In the genomic region with DNA sequence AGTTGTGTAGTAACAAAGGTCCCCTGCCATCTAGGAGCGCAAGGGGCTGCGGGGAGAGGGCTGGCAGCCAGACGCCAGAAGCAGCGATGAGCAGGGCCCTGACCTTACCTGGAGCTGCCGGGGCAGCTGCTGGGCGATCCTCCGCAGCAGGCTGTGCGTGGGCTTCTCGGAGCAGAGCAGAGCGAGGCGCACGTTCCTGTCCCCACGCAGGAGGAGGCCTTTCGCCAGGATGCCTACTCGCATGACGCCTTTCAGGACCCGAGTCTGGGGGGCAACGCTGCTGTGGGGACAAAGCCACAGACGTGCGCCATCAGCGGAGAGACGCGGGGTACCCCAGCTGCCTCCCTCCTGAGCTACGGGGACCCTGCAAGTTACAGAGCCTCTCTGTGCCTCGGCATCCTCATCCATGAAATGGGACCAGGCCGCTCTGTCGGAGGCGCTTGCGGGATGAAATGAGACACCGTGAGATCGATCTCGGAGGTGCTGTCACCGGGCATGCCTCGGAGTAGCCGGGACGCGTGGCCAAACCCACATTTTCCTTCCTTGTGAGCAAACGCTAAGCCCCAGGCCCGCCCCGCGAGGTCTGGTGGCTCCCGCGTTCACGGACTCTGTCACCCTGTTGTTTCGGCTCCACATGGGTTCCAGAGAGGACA, we compare ENCODE assay signal across 16 cellular contexts. TPM values are rescaled to one million over a fixed set of nuclear protein-coding genes. Genes with fewer than 3 reads are reported as not detected.
DNase-seq lines count a peak whose midpoint lies in the region; ATAC-seq, FAIRE-seq and TF ChIP-seq lines count a peak whose summit lies in the region.
"Had no signal": no experiment of that assay in that cellular context is flagged by ENCODE, and none has a peak within 500 bp of the region (broad histone marks: within the 10 kb centered on the region; RNA-seq: fewer than 3 reads in every experiment).

No MANE protein-coding gene starts in this region.

- DNase-seq in HepG2 (ENCODE audit: low spot score) (no peak), right lobe of liver (no peak), neuronal stem cell (ENCODE audit: low spot score) (no peak), superior temporal gyrus (ENCODE audit: extremely low spot score) (no peak), COR-L47 (lab: John Stamatoyannopoulos, UW) (no peak)
- DNase-seq: Calu3; CD4-positive, CD25-positive, alpha-beta regulatory T cell; DMS 273 treated with DMSO at 0.1 percent for 48 hours had no signal

- H3K36me3 ChIP-seq in HepG2 (replicated peaks in 1 of 2; ENCODE audit: control insufficient read depth in 1 of 2, insufficient read depth in 2 of 2, low read length in 2 of 2) (no peaks in the 10 kb centered on the region), right lobe of liver (no peaks in the 10 kb centered on the region), neuronal stem cell (replicated peaks in 1 of 2; ENCODE audit: control insufficient read depth in 2 of 2, insufficient read depth in 2 of 2, low read length in 2 of 2) (no peaks in the 10 kb centered on the region)

- H2BK15ac ChIP-seq in neuronal stem cell (ENCODE audit: low read length) = peak overlapping the region; percentile 7

- H2BK12ac ChIP-seq in neuronal stem cell (ENCODE audit: low read length) = no peak overlapping the region

- peaks cover 5 to 56% of the 10 kb centered on the region in 2 experiments for H3K27me3 ChIP-seq in HepG2 (ENCODE audit: control insufficient read depth in 1 of 2, insufficient read depth in 2 of 2, low read length in 2 of 2)
- H3K27me3 ChIP-seq in right lobe of liver = no peaks in the 10 kb centered on the region
- H3K27me3 ChIP-seq in neuronal stem cell (ENCODE audit: control insufficient read depth in 3 of 3, insufficient read depth in 3 of 3, low read depth in 1 of 3, low read length in 3 of 3) = no peaks in the 10 kb centered on the region

- H3K4me3 ChIP-seq in HepG2 (replicated peaks in 1 of 3; ENCODE audit: insufficient read depth in 1 of 3, low read depth in 2 of 3, low read length in 3 of 3) (no peak overlapping the region), right lobe of liver (no peak overlapping the region), neuronal stem cell (ENCODE audit: low read length in 2 of 2) (peak overlapping the region in 1 of 2 donors; percentile 24)

- no peak overlapping the region for H2AFZ ChIP-seq in HepG2 (ENCODE audit: low read length)
- H2AFZ ChIP-seq in neuronal stem cell (ENCODE audit: low read length) = no peak overlapping the region

- POLR2A ChIA-PET in HepG2 (lab: Yijun Ruan, JAX) = no interaction called here

- ATAC-seq in HepG2 (no peak), right lobe of liver (no peak), HG02610 (IDR thresholded peaks at IDR 0.05; ENCODE audit: unreplicated experiment) (no peak)

- no peak overlapping the region for H3K27ac ChIP-seq in HepG2 (ENCODE audit: extremely low read length, insufficient read depth, low read length)
- no peak overlapping the region for H3K27ac ChIP-seq in right lobe of liver
- no peak overlapping the region for H3K27ac ChIP-seq in neuronal stem cell (replicated peaks; ENCODE audit: low read length)
- H3K27ac ChIP-seq: 22Rv1 had no signal

- in situ Hi-C loops in HepG2 (cut with HindIII; ENCODE audit: extremely low pct_ligation_motif_present, low pct_unique_long_range_greater_than_20kb) = no loop called here

- H3K9me3 ChIP-seq in HepG2 (ENCODE audit: low read length) (no peaks in the 10 kb centered on the region), right lobe of liver (no peaks in the 10 kb centered on the region), neuronal stem cell (replicated peaks in 1 of 2; ENCODE audit: control insufficient read depth in 2 of 2, insufficient read depth in 1 of 2, low read depth in 1 of 2, low read length in 2 of 2) (no peaks in the 10 kb centered on the region)

- CTCF ChIA-PET in HepG2 (lab: Yijun Ruan, JAX; ENCODE audit: low intra/inter-chr PET ratio, low total read pairs) = no interaction called here

- H4K8ac ChIP-seq in neuronal stem cell (ENCODE audit: low read depth, low read length) = no peak overlapping the region

- H2BK5ac ChIP-seq in neuronal stem cell (ENCODE audit: low read length) = no peak overlapping the region

- H3K9ac ChIP-seq in HepG2 (ENCODE audit: insufficient read depth, low read depth, low read length) (no peak overlapping the region), neuronal stem cell (ENCODE audit: low read depth, low read length, poor library complexity) (no peak overlapping the region)

- H3K4me2 ChIP-seq in HepG2 (ENCODE audit: low read depth, low read length) = no peak overlapping the region
- H3K4me2 ChIP-seq in neuronal stem cell (ENCODE audit: insufficient read depth, low read length, poor library complexity, severe bottlenecking) = no peak overlapping the region

- TF ChIP-seq CTCF in HepG2 (CRISPR knock-in tag; IDR thresholded peaks at IDR 0.05) (no peak), right lobe of liver (IDR thresholded peaks at IDR 0.05) (no peak)

- no peak for TF ChIP-seq RAD21 in HepG2 (CRISPR knock-in tag; IDR thresholded peaks at IDR 0.05)

- no peak for FAIRE-seq in HepG2 (lab: Jason Lieb, UNC)
- FAIRE-seq: H54 had no signal

- no peak overlapping the region for H2BK120ac ChIP-seq in neuronal stem cell (ENCODE audit: low read depth, low read length)

- no peak overlapping the region for H4K91ac ChIP-seq in neuronal stem cell (ENCODE audit: low read depth, low read length, poor library complexity)

- no peak overlapping the region for H3K14ac ChIP-seq in neuronal stem cell (ENCODE audit: low read length)

- peak overlapping the region; percentile 68 for H2AK5ac ChIP-seq in neuronal stem cell (ENCODE audit: low read depth, low read length)

- H3K79me1 ChIP-seq in neuronal stem cell (ENCODE audit: low read depth, low read length) = no peaks in the 10 kb centered on the region

- TF ChIP-seq EP300 in HepG2 (IDR thresholded peaks at IDR 0.05; ENCODE audit: low read depth in 2 of 2, low read length in 2 of 2) = no peak
- TF ChIP-seq EP300 in HepG2 (CRISPR knock-in tag; IDR thresholded peaks at IDR 0.05; ENCODE audit: borderline replicate concordance) = no peak

- H3K4me1 ChIP-seq in HepG2 (ENCODE audit: insufficient read depth, low read length) (no peaks in the 10 kb centered on the region), right lobe of liver (no peaks in the 10 kb centered on the region), neuronal stem cell (ENCODE audit: control insufficient read depth in 2 of 2, insufficient read depth in 1 of 2, low read depth in 1 of 2, low read length in 2 of 2) (peaks cover 2 to 3% of the 10 kb centered on the region in 2 donors)

- intact Hi-C loops in HepG2 (cut with micrococcal nuclease; ENCODE audit: unreplicated experiment) (no loop called here), right lobe of liver (cut with DNase I) (no loop called here)

- WGBS in HepG2 (ENCODE audit: low lambda C conversion rate) = 54% methylated on average over 21 of the region's 45 CpGs
- WGBS in right lobe of liver (ENCODE audit: insufficient coverage, low coverage, low lambda C conversion rate, missing lambda C conversion rate) = 89% methylated on average over 14 of the region's 45 CpGs
- no CpG with 5 or more reads among the region's 45 CpGs for WGBS in neuronal stem cell (ENCODE audit: extremely low coverage in 2 of 2, insufficient read length in 2 of 2, insufficient replicate concordance in 1 of 2), 2 donors

- no peak overlapping the region for H3K18ac ChIP-seq in neuronal stem cell (ENCODE audit: low read length)

- H3K79me2 ChIP-seq in HepG2 (ENCODE audit: insufficient read depth, low read length) = no peaks in the 10 kb centered on the region

- no peaks in the 10 kb centered on the region for H4K20me1 ChIP-seq in HepG2 (ENCODE audit: insufficient read depth, low read length)

- no TSS peak for BruUV-seq in HepG2 (replicated peaks; lab: Mats Ljungman, UMichigan)

- H3K4ac ChIP-seq in neuronal stem cell (ENCODE audit: low read length) = peak overlapping the region; percentile 67

- TF ChIP-seq POLR2A in HepG2 (IDR thresholded peaks at IDR 0.05; ENCODE audit: insufficient read depth in 1 of 2, low read depth in 2 of 2, low read length in 2 of 2) (no peak), right lobe of liver (IDR thresholded peaks at IDR 0.05) (no peak)

- peak overlapping the region; percentile 75 for H3K23ac ChIP-seq in neuronal stem cell (ENCODE audit: low read depth, low read length, poor library complexity)

RNA-seq across cellular contexts. Expression of a gene that starts 30.5 kb away (rescaled TPM):
- total RNA-seq in HepG2 (2016; rRNA removed; fragmentation: Illumina TruSeq; extraction: Trizol) (not detected in 2 replicates), right lobe of liver (1 to 10 TPM in 3 of 6 experiments, under 1 TPM in 3; 0.49 to 2.5 (median 0.90) TPM)
- total RNA-seq in HepG2 (2016; cell fraction: cytosol; rRNA removed; fragmentation: Illumina TruSeq; extraction: Trizol; ENCODE audit: low read depth) = not detected in 2 replicates
- not detected in 2 replicates for total RNA-seq in HepG2 (2016; cell fraction: insoluble cytoplasmic fraction; rRNA removed; fragmentation: Illumina TruSeq; extraction: Trizol)
- total RNA-seq in HepG2 (2016; cell fraction: membrane; rRNA removed; fragmentation: Illumina TruSeq; extraction: Trizol) = not detected in 2 replicates
- total RNA-seq in HepG2 (2016; cell fraction: nucleus; rRNA removed; fragmentation: Illumina TruSeq; extraction: Trizol) = not detected in 2 replicates
- polyA plus RNA-seq in HepG2 (2011; rRNA removed) = 0.09 TPM in 2 replicates
- 0.11 and 0.14 TPM in 2 replicates for polyA plus RNA-seq in HepG2 (2011; cell fraction: cytosol; rRNA removed)
- 0.32 TPM in 1 of 2 replicates, not detected in the other for polyA plus RNA-seq in HepG2 (2011; cell fraction: nucleus; rRNA removed)
- polyA plus RNA-seq in HepG2 (2012) = not detected in 2 replicates
- polyA plus RNA-seq in HepG2 (2016; cell fraction: cytosol; fragmentation: Illumina TruSeq; extraction: Trizol; ENCODE audit: low read depth) = 0.07 TPM in 1 of 2 replicates, not detected in the other
- not detected in 2 replicates for polyA plus RNA-seq in HepG2 (2016; cell fraction: insoluble cytoplasmic fraction; fragmentation: Illumina TruSeq; extraction: Trizol; ENCODE audit: low read depth)
- polyA plus RNA-seq in HepG2 (2016; cell fraction: membrane; fragmentation: Illumina TruSeq; extraction: Trizol; ENCODE audit: low read depth) = not detected in 2 replicates
- not detected in 2 replicates for polyA plus RNA-seq in HepG2 (2016; cell fraction: nucleus; fragmentation: Illumina TruSeq; extraction: Trizol; ENCODE audit: insufficient read depth, low read depth)
- 0.42 and 31.9 TPM in 2 replicates for polyA minus RNA-seq in HepG2 (2011; rRNA and poly(A)+ RNA removed; ENCODE audit: low replicate concordance)
- polyA minus RNA-seq in HepG2 (2011; cell fraction: cytosol; rRNA and poly(A)+ RNA removed) = 0.70 TPM in 1 of 2 replicates, not detected in the other
- polyA minus RNA-seq in HepG2 (2011; cell fraction: nucleus; rRNA and poly(A)+ RNA removed) = not detected in 2 replicates
- 1.4 TPM for polyA plus RNA-seq in neuronal stem cell (2013, experiment 1 of 2)
- polyA plus RNA-seq in neuronal stem cell (2013, experiment 2 of 2) = 1.6 TPM
- total RNA-seq: Calu3 had no signal
- polyA plus RNA-seq: BJ had no signal

RNA-seq across cellular contexts. Expression of a gene that starts 44.7 kb away (rescaled TPM):
- total RNA-seq in HepG2 (2016; rRNA removed; fragmentation: Illumina TruSeq; extraction: Trizol) = not detected in 2 replicates
- total RNA-seq in HepG2 (2016; cell fraction: cytosol; rRNA removed; fragmentation: Illumina TruSeq; extraction: Trizol; ENCODE audit: low read depth) = not detected in 2 replicates
- total RNA-seq in HepG2 (2016; cell fraction: insoluble cytoplasmic fraction; rRNA removed; fragmentation: Illumina TruSeq; extraction: Trizol) = not detected in 2 replicates
- total RNA-seq in HepG2 (2016; cell fraction: membrane; rRNA removed; fragmentation: Illumina TruSeq; extraction: Trizol) = not detected in 2 replicates
- not detected in 2 replicates for total RNA-seq in HepG2 (2016; cell fraction: nucleus; rRNA removed; fragmentation: Illumina TruSeq; extraction: Trizol)
- not detected in 2 replicates for polyA plus RNA-seq in HepG2 (2011; rRNA removed)
- not detected in 2 replicates for polyA plus RNA-seq in HepG2 (2011; cell fraction: cytosol; rRNA removed)
- polyA plus RNA-seq in HepG2 (2011; cell fraction: nucleus; rRNA removed) = not detected in 2 replicates
- polyA plus RNA-seq in HepG2 (2012) = not detected in 2 replicates
- not detected in 2 replicates for polyA plus RNA-seq in HepG2 (2016; cell fraction: cytosol; fragmentation: Illumina TruSeq; extraction: Trizol; ENCODE audit: low read depth)
- not detected in 2 replicates for polyA plus RNA-seq in HepG2 (2016; cell fraction: insoluble cytoplasmic fraction; fragmentation: Illumina TruSeq; extraction: Trizol; ENCODE audit: low read depth)
- not detected in 2 replicates for polyA plus RNA-seq in HepG2 (2016; cell fraction: membrane; fragmentation: Illumina TruSeq; extraction: Trizol; ENCODE audit: low read depth)
- not detected in 2 replicates for polyA plus RNA-seq in HepG2 (2016; cell fraction: nucleus; fragmentation: Illumina TruSeq; extraction: Trizol; ENCODE audit: insufficient read depth, low read depth)
- not detected in 2 replicates for polyA minus RNA-seq in HepG2 (2011; rRNA and poly(A)+ RNA removed; ENCODE audit: low replicate concordance)
- polyA minus RNA-seq in HepG2 (2011; cell fraction: cytosol; rRNA and poly(A)+ RNA removed) = not detected in 2 replicates
- not detected in 2 replicates for polyA minus RNA-seq in HepG2 (2011; cell fraction: nucleus; rRNA and poly(A)+ RNA removed)
- total RNA-seq in right lobe of liver = not detected
- 0.01 TPM for polyA plus RNA-seq in neuronal stem cell (2013, experiment 1 of 2)
- 0.03 TPM for polyA plus RNA-seq in neuronal stem cell (2013, experiment 2 of 2)
- total RNA-seq: A673; Calu3; CD4-positive, CD25-positive, alpha-beta regulatory T cell; Daoy; HT-29 had no signal
- polyA plus RNA-seq: BJ, IgD-negative memory B cell had no signal

RNA-seq across cellular contexts. Expression of a gene that starts 52.1 kb away (rescaled TPM):
- 0.69 and 1.00 TPM in 2 replicates for total RNA-seq in HepG2 (2016; rRNA removed; fragmentation: Illumina TruSeq; extraction: Trizol)
- total RNA-seq in HepG2 (2016; cell fraction: cytosol; rRNA removed; fragmentation: Illumina TruSeq; extraction: Trizol; ENCODE audit: low read depth) = 0.35 and 1.1 TPM in 2 replicates
- total RNA-seq in HepG2 (2016; cell fraction: insoluble cytoplasmic fraction; rRNA removed; fragmentation: Illumina TruSeq; extraction: Trizol) = 0.63 and 0.67 TPM in 2 replicates
- total RNA-seq in HepG2 (2016; cell fraction: membrane; rRNA removed; fragmentation: Illumina TruSeq; extraction: Trizol) = 1.1 and 1.7 TPM in 2 replicates
- 0.47 TPM in 1 of 2 replicates, not detected in the other for total RNA-seq in HepG2 (2016; cell fraction: nucleus; rRNA removed; fragmentation: Illumina TruSeq; extraction: Trizol)
- polyA plus RNA-seq in HepG2 (2011; rRNA removed) = 0.37 and 0.50 TPM in 2 replicates
- polyA plus RNA-seq in HepG2 (2011; cell fraction: cytosol; rRNA removed) = 0.53 and 0.60 TPM in 2 replicates
- 1.1 and 1.2 TPM in 2 replicates for polyA plus RNA-seq in HepG2 (2011; cell fraction: nucleus; rRNA removed)
- 0.93 and 1.1 TPM in 2 replicates for polyA plus RNA-seq in HepG2 (2012)
- polyA plus RNA-seq in HepG2 (2016; cell fraction: cytosol; fragmentation: Illumina TruSeq; extraction: Trizol; ENCODE audit: low read depth) = 0.61 and 1.3 TPM in 2 replicates
- polyA plus RNA-seq in HepG2 (2016; cell fraction: insoluble cytoplasmic fraction; fragmentation: Illumina TruSeq; extraction: Trizol; ENCODE audit: low read depth) = 0.59 and 1.4 TPM in 2 replicates
- polyA plus RNA-seq in HepG2 (2016; cell fraction: membrane; fragmentation: Illumina TruSeq; extraction: Trizol; ENCODE audit: low read depth) = 0.82 and 1.1 TPM in 2 replicates
- polyA plus RNA-seq in HepG2 (2016; cell fraction: nucleus; fragmentation: Illumina TruSeq; extraction: Trizol; ENCODE audit: insufficient read depth, low read depth) = 0.60 and 2.2 TPM in 2 replicates
- 1.2 TPM in 1 of 2 replicates, not detected in the other for polyA minus RNA-seq in HepG2 (2011; rRNA and poly(A)+ RNA removed; ENCODE audit: low replicate concordance)
- not detected in 2 replicates for polyA minus RNA-seq in HepG2 (2011; cell fraction: cytosol; rRNA and poly(A)+ RNA removed)
- polyA minus RNA-seq in HepG2 (2011; cell fraction: nucleus; rRNA and poly(A)+ RNA removed) = not detected in 2 replicates
- total RNA-seq in right lobe of liver = not detected
- 12.5 TPM for polyA plus RNA-seq in neuronal stem cell (2013, experiment 1 of 2)
- 13.8 TPM for polyA plus RNA-seq in neuronal stem cell (2013, experiment 2 of 2)
- total RNA-seq: Calu3; CD4-positive, CD25-positive, alpha-beta regulatory T cell; HT-29 had no signal

RNA-seq across cellular contexts. Expression of a gene that starts 54.2 kb away (rescaled TPM):
- total RNA-seq in HepG2 (2016; rRNA removed; fragmentation: Illumina TruSeq; extraction: Trizol) (66.9 and 85.6 TPM in 2 replicates), right lobe of liver (10 to 100 TPM; 52.5 to 81.2 (median 61.9) TPM)
- total RNA-seq in HepG2 (2016; cell fraction: cytosol; rRNA removed; fragmentation: Illumina TruSeq; extraction: Trizol; ENCODE audit: low read depth) = 36.4 and 42.5 TPM in 2 replicates
- 71.3 and 95.8 TPM in 2 replicates for total RNA-seq in HepG2 (2016; cell fraction: insoluble cytoplasmic fraction; rRNA removed; fragmentation: Illumina TruSeq; extraction: Trizol)
- total RNA-seq in HepG2 (2016; cell fraction: membrane; rRNA removed; fragmentation: Illumina TruSeq; extraction: Trizol) = 34.6 and 39.3 TPM in 2 replicates
- total RNA-seq in HepG2 (2016; cell fraction: nucleus; rRNA removed; fragmentation: Illumina TruSeq; extraction: Trizol) = 17.6 and 22.0 TPM in 2 replicates
- 36.8 and 37.2 TPM in 2 replicates for polyA plus RNA-seq in HepG2 (2011; rRNA removed)
- 49.6 and 71.2 TPM in 2 replicates for polyA plus RNA-seq in HepG2 (2011; cell fraction: cytosol; rRNA removed)
- 14.2 and 18.6 TPM in 2 replicates for polyA plus RNA-seq in HepG2 (2011; cell fraction: nucleus; rRNA removed)
- polyA plus RNA-seq in HepG2 (2012) = 22.5 and 27.7 TPM in 2 replicates
- polyA plus RNA-seq in HepG2 (2016; cell fraction: cytosol; fragmentation: Illumina TruSeq; extraction: Trizol; ENCODE audit: low read depth) = 36.7 and 39.3 TPM in 2 replicates
- 81.5 and 84.4 TPM in 2 replicates for polyA plus RNA-seq in HepG2 (2016; cell fraction: insoluble cytoplasmic fraction; fragmentation: Illumina TruSeq; extraction: Trizol; ENCODE audit: low read depth)
- 25.3 and 29.3 TPM in 2 replicates for polyA plus RNA-seq in HepG2 (2016; cell fraction: membrane; fragmentation: Illumina TruSeq; extraction: Trizol; ENCODE audit: low read depth)
- 29.4 and 38.4 TPM in 2 replicates for polyA plus RNA-seq in HepG2 (2016; cell fraction: nucleus; fragmentation: Illumina TruSeq; extraction: Trizol; ENCODE audit: insufficient read depth, low read depth)
- 6.8 and 14.7 TPM in 2 replicates for polyA minus RNA-seq in HepG2 (2011; rRNA and poly(A)+ RNA removed; ENCODE audit: low replicate concordance)
- polyA minus RNA-seq in HepG2 (2011; cell fraction: cytosol; rRNA and poly(A)+ RNA removed) = 6.7 and 10.6 TPM in 2 replicates
- 4.5 and 6.2 TPM in 2 replicates for polyA minus RNA-seq in HepG2 (2011; cell fraction: nucleus; rRNA and poly(A)+ RNA removed)
- polyA plus RNA-seq in neuronal stem cell (2013, experiment 1 of 2) = 39.9 TPM
- 40.6 TPM for polyA plus RNA-seq in neuronal stem cell (2013, experiment 2 of 2)

RNA-seq across cellular contexts. Expression of a gene that starts 55.2 kb away (rescaled TPM):
- total RNA-seq in HepG2 (2016; rRNA removed; fragmentation: Illumina TruSeq; extraction: Trizol) (12.9 and 14.3 TPM in 2 replicates), right lobe of liver (10 to 100 TPM; 10.1 to 24.1 (median 12.6) TPM)
- 5.4 and 8.4 TPM in 2 replicates for total RNA-seq in HepG2 (2016; cell fraction: cytosol; rRNA removed; fragmentation: Illumina TruSeq; extraction: Trizol; ENCODE audit: low read depth)
- total RNA-seq in HepG2 (2016; cell fraction: insoluble cytoplasmic fraction; rRNA removed; fragmentation: Illumina TruSeq; extraction: Trizol) = 12.1 and 15.3 TPM in 2 replicates
- total RNA-seq in HepG2 (2016; cell fraction: membrane; rRNA removed; fragmentation: Illumina TruSeq; extraction: Trizol) = 9.8 and 12.8 TPM in 2 replicates
- total RNA-seq in HepG2 (2016; cell fraction: nucleus; rRNA removed; fragmentation: Illumina TruSeq; extraction: Trizol) = 10.6 and 14.8 TPM in 2 replicates
- 14.2 and 18.7 TPM in 2 replicates for polyA plus RNA-seq in HepG2 (2011; rRNA removed)
- polyA plus RNA-seq in HepG2 (2011; cell fraction: cytosol; rRNA removed) = 6.1 and 12.7 TPM in 2 replicates
- polyA plus RNA-seq in HepG2 (2011; cell fraction: nucleus; rRNA removed) = 76.0 and 85.8 TPM in 2 replicates
- polyA plus RNA-seq in HepG2 (2012) = 6.8 and 9.1 TPM in 2 replicates
- polyA plus RNA-seq in HepG2 (2016; cell fraction: cytosol; fragmentation: Illumina TruSeq; extraction: Trizol; ENCODE audit: low read depth) = 2.7 and 3.6 TPM in 2 replicates
- polyA plus RNA-seq in HepG2 (2016; cell fraction: insoluble cytoplasmic fraction; fragmentation: Illumina TruSeq; extraction: Trizol; ENCODE audit: low read depth) = 9.5 and 10.3 TPM in 2 replicates
- polyA plus RNA-seq in HepG2 (2016; cell fraction: membrane; fragmentation: Illumina TruSeq; extraction: Trizol; ENCODE audit: low read depth) = 6.0 and 6.1 TPM in 2 replicates
- 28.0 and 28.5 TPM in 2 replicates for polyA plus RNA-seq in HepG2 (2016; cell fraction: nucleus; fragmentation: Illumina TruSeq; extraction: Trizol; ENCODE audit: insufficient read depth, low read depth)
- polyA minus RNA-seq in HepG2 (2011; rRNA and poly(A)+ RNA removed; ENCODE audit: low replicate concordance) = 14.2 and 22.9 TPM in 2 replicates
- 7.5 and 7.9 TPM in 2 replicates for polyA minus RNA-seq in HepG2 (2011; cell fraction: cytosol; rRNA and poly(A)+ RNA removed)
- polyA minus RNA-seq in HepG2 (2011; cell fraction: nucleus; rRNA and poly(A)+ RNA removed) = 15.3 and 18.5 TPM in 2 replicates
- 19.0 TPM for polyA plus RNA-seq in neuronal stem cell (2013, experiment 1 of 2)
- polyA plus RNA-seq in neuronal stem cell (2013, experiment 2 of 2) = 17.8 TPM
